In genomic region chr3:45097296-45097883, GRCh38 we compare ENCODE assay signal across 29 cellular contexts.
"Had no signal": no experiment of that assay in that cellular context is flagged by ENCODE, and none has a peak within 500 bp of the region (broad histone marks: within the 10 kb centered on the region; RNA-seq: fewer than 3 reads in every experiment).

No MANE protein-coding gene starts in this region.

- H3K9me3 ChIP-seq: colonic mucosa, esophagus squamous epithelium, heart right ventricle, right lobe of liver, stomach, thyroid gland had no signal

- ATAC-seq: heart right ventricle; left lobe of liver; naive thymus-derived CD4-positive, alpha-beta T cell; right lobe of liver; stimulated activated effector memory CD8-positive, alpha-beta T cell treated with anti-CD3 and anti-CD28 coated beads, Interleukin-12 subunit alpha, Interleukin-12 subunit beta, amount 100 ng/mL, for 72 hours had no signal

- H3K27ac ChIP-seq: colonic mucosa, esophagus squamous epithelium, heart right ventricle, neural progenitor cell, parathyroid adenoma, right lobe of liver, stomach, thyroid gland had no signal

- H3K4me3 Mint-ChIP-seq: immature natural killer cell; mesothelial cell of epicardium; naive thymus-derived CD4-positive, alpha-beta T cell; nephron; neural progenitor cell; stimulated activated effector memory CD8-positive, alpha-beta T cell treated with anti-CD3 and anti-CD28 coated beads, Interleukin-12 subunit alpha, Interleukin-12 subunit beta, amount 100 ng/mL, for 72 hours had no signal

- DNase-seq: colonic mucosa; dermis blood vessel endothelial cell; effector memory CD4-positive, alpha-beta T cell; erythroblast; esophagus squamous epithelium; foreskin melanocyte; glutamatergic neuron; heart right ventricle; hypothalamus; immature natural killer cell; islet precursor cell; kidney glomerular epithelial cell; naive thymus-derived CD4-positive, alpha-beta T cell; right lobe of liver; stimulated activated CD4-positive, alpha-beta T cell treated with anti-CD3 and anti-CD28 coated beads, Interleukin-2, amount 100 ng/mL, for 24 hours; stimulated activated CD4-positive, alpha-beta T cell treated with anti-CD3 and anti-CD28 coated beads, Interleukin-4, amount 100 ng/mL, for 24 hours; stimulated activated naive CD4-positive, alpha-beta T cell treated with Interleukin-2 at 50 U/mL for 16 hours; stomach; thyroid gland; trophoblast cell had no signal

- FAIRE-seq: endothelial cell of umbilical vein had no signal

- H3K27me3 Mint-ChIP-seq: progenitor cell of endocrine pancreas had no signal

- H3K9me3 Mint-ChIP-seq: immature natural killer cell; mesothelial cell of epicardium; naive thymus-derived CD4-positive, alpha-beta T cell; nephron; neural progenitor cell; stimulated activated effector memory CD8-positive, alpha-beta T cell treated with anti-CD3 and anti-CD28 coated beads, Interleukin-12 subunit alpha, Interleukin-12 subunit beta, amount 100 ng/mL, for 72 hours had no signal

- H3K27me3 ChIP-seq: colonic mucosa, esophagus squamous epithelium, neural progenitor cell, right lobe of liver, stomach, thyroid gland had no signal

- H3K4me1 ChIP-seq: neural progenitor cell, right lobe of liver, thyroid gland had no signal

- H3K4me2 ChIP-seq: neural progenitor cell had no signal

- H3K79me2 ChIP-seq: parathyroid adenoma had no signal

- H3K4me3 ChIP-seq: colonic mucosa, esophagus squamous epithelium, heart right ventricle, lung, neural progenitor cell, right lobe of liver, stomach, thyroid gland had no signal

- H3K27ac Mint-ChIP-seq: immature natural killer cell; mesothelial cell of epicardium; nephron; neural progenitor cell; progenitor cell of endocrine pancreas; stimulated activated effector memory CD8-positive, alpha-beta T cell treated with anti-CD3 and anti-CD28 coated beads, Interleukin-12 subunit alpha, Interleukin-12 subunit beta, amount 100 ng/mL, for 72 hours had no signal

- H3K36me3 Mint-ChIP-seq: immature natural killer cell; mesothelial cell of epicardium; neural progenitor cell; stimulated activated effector memory CD8-positive, alpha-beta T cell treated with anti-CD3 and anti-CD28 coated beads, Interleukin-12 subunit alpha, Interleukin-12 subunit beta, amount 100 ng/mL, for 72 hours had no signal

- H3K36me3 ChIP-seq: colonic mucosa, neural progenitor cell, right lobe of liver, thyroid gland had no signal

- H3K9ac ChIP-seq: neural progenitor cell, parathyroid adenoma had no signal

- H2AFZ ChIP-seq: neural progenitor cell, parathyroid adenoma had no signal
